Comparison of ENCODE assay signal across 21 cellular contexts in genomic region chr2:118278046-118278445, GRCh38.
A peak's percentile ranks its signal among the peaks of the same experiment; 100 is the strongest.
DNase-seq lines count a peak whose midpoint lies in the region; FAIRE-seq and TF ChIP-seq lines count a peak whose summit lies in the region.
"Had no signal": no experiment of that assay in that cellular context is flagged by ENCODE, and none has a peak within 500 bp of the region (broad histone marks: within the 10 kb centered on the region; RNA-seq: fewer than 3 reads in every experiment).

No MANE protein-coding gene starts in this region.

- H3K36me3 ChIP-seq in OCI-LY3 (replicated peaks; ENCODE audit: low read depth, low read length) = no peaks in the 10 kb centered on the region

- H3K4me1 Mint-ChIP-seq in progenitor cell of endocrine pancreas (ENCODE audit: low read depth) = peaks cover 7% of the 10 kb centered on the region

- H4K20me1 ChIP-seq in OCI-LY3 (ENCODE audit: insufficient read depth, low read length) = no peaks in the 10 kb centered on the region; the same call in 1 of the 2 replicates

- no peaks in the 10 kb centered on the region for H3K79me2 ChIP-seq in OCI-LY3 (ENCODE audit: low read length)

- H3K4me2 ChIP-seq in OCI-LY3 (ENCODE audit: low read length) = no peak overlapping the region
- H3K4me2 ChIP-seq: A549, PC-9 had no signal

- H3K4me3 ChIP-seq in OCI-LY3 (ENCODE audit: low read length) = no peak overlapping the region
- no peak overlapping the region for H3K4me3 ChIP-seq in epithelial cell of proximal tubule (ENCODE audit: low read depth, low read length)
- H3K4me3 ChIP-seq: A549, GM23248, PC-9 had no signal

- FAIRE-seq in frontal cortex (lab: Jason Lieb, UNC) = no peak
- FAIRE-seq: A549, HTR-8/SVneo had no signal

- no peak overlapping the region for H3K4me3 Mint-ChIP-seq in progenitor cell of endocrine pancreas (ENCODE audit: low read depth)
- H3K4me3 Mint-ChIP-seq: CD4-positive, alpha-beta T cell had no signal

- no peak overlapping the region for H2AFZ ChIP-seq in OCI-LY3 (ENCODE audit: low read depth, low read length)
- H2AFZ ChIP-seq: GM23248, PC-9 had no signal

- H3K27me3 ChIP-seq in OCI-LY3 (ENCODE audit: low read depth, low read length) = no peaks in the 10 kb centered on the region

- H3K27ac ChIP-seq in C4-2B = no peak overlapping the region
- no peak overlapping the region for H3K27ac ChIP-seq in OCI-LY3 (ENCODE audit: low read length)
- H3K27ac ChIP-seq: A549, GM23248, PC-9 had no signal

- no peak overlapping the region for H3K27ac Mint-ChIP-seq in progenitor cell of endocrine pancreas
- H3K27ac Mint-ChIP-seq: CD4-positive, alpha-beta T cell had no signal

- no peaks in the 10 kb centered on the region for H3K36me3 Mint-ChIP-seq in progenitor cell of endocrine pancreas (ENCODE audit: insufficient read depth)

- H3K9me3 ChIP-seq in OCI-LY3 (ENCODE audit: insufficient read depth, low read length) = no peaks in the 10 kb centered on the region
- H3K9me3 ChIP-seq: A549 had no signal

- 0 out of 2 replicates have a peak, but pooled peaks have one; percentile 5 for TF ChIP-seq CTCF in C4-2B (conservative IDR thresholded peaks at IDR 0.05)
- peak; percentile 5; the same call in 1 of the 2 replicates for TF ChIP-seq CTCF in OCI-LY3 (IDR thresholded peaks at IDR 0.05; ENCODE audit: low read depth, low read length)
- peak; percentile 5 for TF ChIP-seq CTCF in epithelial cell of proximal tubule (conservative IDR thresholded peaks at IDR 0.05; ENCODE audit: low read depth, low read length)
- peak; percentile 14 for TF ChIP-seq CTCF in progenitor cell of endocrine pancreas (IDR thresholded peaks at IDR 0.05; ENCODE audit: unreplicated experiment)

- no peaks in the 10 kb centered on the region for H3K4me1 ChIP-seq in OCI-LY3 (ENCODE audit: low read length)
- H3K4me1 ChIP-seq: A549 had no signal

- DNase-seq in epithelial cell of proximal tubule (ENCODE audit: low read depth) = no peak
- no peak for DNase-seq in progenitor cell of endocrine pancreas (ENCODE audit: low spot score, unreplicated experiment)
- no peak for DNase-seq in NCI-H2227 (lab: John Stamatoyannopoulos, UW; ENCODE audit: unreplicated experiment)
- DNase-seq in frontal cortex (ENCODE audit: low spot score in 2 of 2) = no peak
- DNase-seq in NCI-H446 (lab: John Stamatoyannopoulos, UW) = no peak
- DNase-seq: CD4-positive, alpha-beta T cell; COR-L47; DMS79; GM23248; IMR-90; NCI-H1105 treated with DMSO at 0.1 percent for 48 hours; NCI-H2029 treated with DMSO at 0.1 percent for 48 hours; NCI-H345; NCI-H524 treated with DMSO at 0.1 percent for 48 hours; PC-9; RPMI8226; SHP77 had no signal

- H3K27me3 Mint-ChIP-seq in progenitor cell of endocrine pancreas = peaks cover 50% of the 10 kb centered on the region

- no peaks in the 10 kb centered on the region for H3K9me3 Mint-ChIP-seq in progenitor cell of endocrine pancreas (ENCODE audit: low read depth)
- H3K9me3 Mint-ChIP-seq: CD4-positive, alpha-beta T cell had no signal

- H3K9ac ChIP-seq in OCI-LY3 (ENCODE audit: low read length) = no peak overlapping the region
- H3K9ac ChIP-seq: GM23248 had no signal
